ENCODE assay signal across 8 cellular contexts in genomic region chr7:42930889-42931288, GRCh38. TPM values are rescaled to one million over a fixed set of nuclear protein-coding genes. Genes with fewer than 3 reads are reported as not detected.
DNase-seq lines count a peak whose midpoint lies in the region; ATAC-seq and TF ChIP-seq lines count a peak whose summit lies in the region.

No MANE protein-coding gene starts in this region.

- peaks cover 0 to 60% (median 40%) of the 10 kb centered on the region in 4 donors for H3K4me1 ChIP-seq in sigmoid colon

- H3K27me3 ChIP-seq in SU-DHL-6 (ENCODE audit: low read length) (no peaks in the 10 kb centered on the region), sigmoid colon (no peaks in the 10 kb centered on the region)

- H3K4me2 ChIP-seq in SU-DHL-6 (ENCODE audit: low read depth, low read length, poor library complexity, severe bottlenecking) = peak overlapping the region; percentile 99

- no peaks in the 10 kb centered on the region for H3K9me2 ChIP-seq in SU-DHL-6 (replicated peaks; ENCODE audit: insufficient read depth, low read length)

- H3K79me2 ChIP-seq in SU-DHL-6 (ENCODE audit: insufficient read depth, low read length) = peaks cover 92% of the 10 kb centered on the region

- peaks cover 22% of the 10 kb centered on the region for H3K36me3 ChIP-seq in SU-DHL-6 (ENCODE audit: low read length)
- H3K36me3 ChIP-seq in sigmoid colon = peaks cover 6 to 28% (median 10%) of the 10 kb centered on the region in 4 donors

- H3K27ac ChIP-seq in SU-DHL-6 (ENCODE audit: low read depth, low read length) = peak overlapping the region; percentile 56; the same call in 1 of the 2 replicates
- H3K27ac ChIP-seq in sigmoid colon = peak overlapping the region in 1 of 4 donors; percentile 85

- H3K9me3 ChIP-seq in SU-DHL-6 (ENCODE audit: insufficient read depth, low read length) = no peaks in the 10 kb centered on the region
- H3K9me3 ChIP-seq in sigmoid colon = no peaks in the 10 kb centered on the region

- no peak for TF ChIP-seq POLR2A in sigmoid colon (IDR thresholded peaks at IDR 0.05)

- H4K20me1 ChIP-seq in SU-DHL-6 (ENCODE audit: low read depth, low read length) = peaks cover 27% of the 10 kb centered on the region; the same call in 1 of the 2 replicates

- TF ChIP-seq CTCF in GM12865 (IDR thresholded peaks at IDR 0.05; ENCODE audit: insufficient read depth, low read depth, low read length, missing control alignments) = no peak
- no peak for TF ChIP-seq CTCF in SU-DHL-6 (IDR thresholded peaks at IDR 0.05; ENCODE audit: insufficient read depth, low read length, poor library complexity, severe bottlenecking)
- TF ChIP-seq CTCF in fibroblast of pulmonary artery (IDR thresholded peaks at IDR 0.05; ENCODE audit: low read length, missing control alignments) = no peak
- no peak for TF ChIP-seq CTCF in sigmoid colon (IDR thresholded peaks at IDR 0.05)

- H3K4me3 ChIP-seq in GM12865 (ENCODE audit: low read depth, low read length) (peak overlapping the region; percentile 97), SU-DHL-6 (ENCODE audit: insufficient read depth, low read length, poor library complexity, severe bottlenecking) (peak overlapping the region; percentile 99), fibroblast of pulmonary artery (replicated peaks; ENCODE audit: low read depth, low read length) (peak overlapping the region; percentile 96), sigmoid colon (peak overlapping the region; percentile 88 to 95 (median 91))

- intact Hi-C loops in sigmoid colon (cut with DNase I) = no loop called here

- no peak for ATAC-seq in GM19351 (IDR thresholded peaks at IDR 0.05; ENCODE audit: unreplicated experiment)

- WGBS in sigmoid colon, 2 donors = 3 to 12% methylated on average over 5 of the region's 5 CpGs

- no peak for TF ChIP-seq EP300 in sigmoid colon (IDR thresholded peaks at IDR 0.05)

- peak overlapping the region; percentile 93 for H3K9ac ChIP-seq in SU-DHL-6 (ENCODE audit: low read length)

- H3F3A ChIP-seq in SU-DHL-6 (ENCODE audit: insufficient read depth) = peaks cover 4% of the 10 kb centered on the region; the same call in 1 of the 2 replicates

- no peak overlapping the region for H2AFZ ChIP-seq in SU-DHL-6 (ENCODE audit: low read depth, low read length, severe bottlenecking)

- no peak for DNase-seq in GM12865 (ENCODE audit: low read depth)
- DNase-seq in fibroblast of pulmonary artery (ENCODE audit: low read depth) = peak; percentile 27
- no peak for DNase-seq in sigmoid colon
- no peak for DNase-seq in MV-4-11 (lab: John Stamatoyannopoulos, UW)
- DNase-seq in T-helper 9 cell = no peak
- DNase-seq in AML-193 (lab: John Stamatoyannopoulos, UW) = no peak

RNA-seq across cellular contexts. Expression of gene PSMA2, which starts 1.1 kb away (rescaled TPM):
- total RNA-seq in sigmoid colon = 10 to 100 TPM; 39.1 to 81.3 (median 68.0) TPM
- polyA plus RNA-seq in sigmoid colon = 100 to 1,000 TPM; 133 to 171 (median 152) TPM

RNA-seq across cellular contexts. Expression of gene MRPL32, which starts 1.3 kb away (rescaled TPM):
- 10 to 100 TPM; 53.2 to 85.7 (median 68.4) TPM for total RNA-seq in sigmoid colon
- 10 to 100 TPM; 42.6 to 69.6 (median 62.4) TPM for polyA plus RNA-seq in sigmoid colon

RNA-seq across cellular contexts. Expression of gene C7orf25, which starts 19.0 kb away (rescaled TPM):
- 10 to 100 TPM in 2 of 4 donors, 1 to 10 TPM in 2; 5.4 to 13.0 (median 8.9) TPM for total RNA-seq in sigmoid colon
- 1 to 10 TPM; 3.9 to 9.0 (median 5.3) TPM for polyA plus RNA-seq in sigmoid colon
